14 cellular contexts compared by ENCODE assay signal in the genomic region with DNA sequence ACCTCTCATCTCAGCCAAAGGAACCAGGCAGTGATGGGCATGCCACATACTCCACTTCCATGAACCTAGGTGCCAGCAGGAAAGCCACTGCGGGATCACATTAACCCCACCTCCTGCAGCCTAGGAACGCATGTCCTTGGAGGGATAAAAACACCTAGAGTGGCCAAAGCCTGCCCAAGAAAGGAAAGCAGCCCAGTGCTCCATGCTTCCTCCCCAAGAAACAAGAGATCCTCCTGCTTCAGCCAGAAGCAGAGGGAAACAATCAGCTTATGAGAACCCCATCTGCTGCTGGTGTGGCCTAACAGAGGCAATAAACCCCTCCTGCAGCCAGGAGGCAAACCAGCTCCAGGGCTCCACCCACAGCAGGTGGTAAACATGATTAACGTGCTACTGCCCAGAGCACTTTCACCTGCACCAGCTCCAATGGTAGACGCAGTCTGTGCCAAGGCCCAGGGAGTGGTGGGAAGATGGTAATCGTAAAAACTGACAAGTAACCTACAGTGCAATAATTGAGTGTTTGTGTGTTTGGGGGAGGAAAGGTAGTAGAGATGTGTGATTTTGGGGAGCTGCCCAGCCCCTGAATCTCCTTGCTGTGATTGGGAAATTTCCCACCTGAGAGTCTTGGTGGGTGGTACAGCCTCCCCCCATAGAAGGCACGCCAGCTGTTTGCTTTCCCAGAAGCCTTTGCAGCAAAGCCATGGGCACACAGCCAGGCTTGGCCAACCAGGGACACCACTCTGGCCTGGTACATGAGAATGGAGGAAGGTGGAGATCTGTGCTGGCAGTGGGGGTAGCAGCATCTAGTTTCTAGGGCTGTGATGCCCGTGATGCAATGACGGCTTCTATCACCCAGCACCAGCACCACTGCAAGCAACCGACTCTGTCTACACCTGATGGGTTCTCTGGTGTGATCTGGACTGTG. TPM values are rescaled to one million over a fixed set of nuclear protein-coding genes. Genes with fewer than 3 reads are reported as not detected.
DNase-seq lines count a peak whose midpoint lies in the region; ATAC-seq and TF ChIP-seq lines count a peak whose summit lies in the region.
"Had no signal": no experiment of that assay in that cellular context is flagged by ENCODE, and none has a peak within 500 bp of the region (broad histone marks: within the 10 kb centered on the region; RNA-seq: fewer than 3 reads in every experiment).

No MANE protein-coding gene starts in this region.

- no peak overlapping the region for H3K27ac ChIP-seq in upper lobe of left lung
- H3K27ac ChIP-seq: esophagus muscularis mucosa, upper lobe of right lung had no signal

- ATAC-seq in natural killer cell, result no peak
- ATAC-seq in natural killer cell treated with Interleukin-12 subunit alpha and Interleukin-12 subunit beta and Interleukin-15 and Interleukin-18, amount 100 ng/mL, for 72 hours, result no peak
- no peak for ATAC-seq in upper lobe of left lung (ENCODE audit: low FRiP score in 2 of 2)
- ATAC-seq in GM18873 (IDR thresholded peaks at IDR 0.05; ENCODE audit: low FRiP score, unreplicated experiment), result no peak
- ATAC-seq: upper lobe of right lung had no signal

- TF ChIP-seq CTCF in natural killer cell (IDR thresholded peaks at IDR 0.05), result no peak
- no peak for TF ChIP-seq CTCF in upper lobe of left lung (IDR thresholded peaks at IDR 0.05)

- H3K4me3 ChIP-seq in upper lobe of left lung, result no peak overlapping the region
- H3K4me3 ChIP-seq: esophagus muscularis mucosa, upper lobe of right lung had no signal

- H3K36me3 Mint-ChIP-seq in natural killer cell, result no peaks in the 10 kb centered on the region
- H3K36me3 Mint-ChIP-seq in natural killer cell treated with Interleukin-12 subunit alpha and Interleukin-12 subunit beta and Interleukin-15 and Interleukin-18, amount 100 ng/mL, for 72 hours, result no peaks in the 10 kb centered on the region

- H3K4me3 Mint-ChIP-seq in natural killer cell, result no peak overlapping the region
- H3K4me3 Mint-ChIP-seq in natural killer cell treated with Interleukin-12 subunit alpha and Interleukin-12 subunit beta and Interleukin-15 and Interleukin-18, amount 100 ng/mL, for 72 hours, result no peak overlapping the region
- H3K4me3 Mint-ChIP-seq: T-helper 1 cell treated with Interleukin-12 subunit alpha and Interleukin-12 subunit beta and Interleukin-4 antibody, amounts not matched to agents 30 μg/mL and 1 μg/mL, for 36 hours had no signal

- H3K4me1 Mint-ChIP-seq in natural killer cell, result peaks cover 88 to 93% of the 10 kb centered on the region in 2 donors
- peaks cover 58 to 67% of the 10 kb centered on the region in 2 donors for H3K4me1 Mint-ChIP-seq in natural killer cell treated with Interleukin-12 subunit alpha and Interleukin-12 subunit beta and Interleukin-15 and Interleukin-18, amount 100 ng/mL, for 72 hours (ENCODE audit: low read depth in 2 of 2)

- H3K4me1 ChIP-seq in upper lobe of left lung, result peaks cover 13 to 17% (median 16%) of the 10 kb centered on the region in 4 donors

- no peaks in the 10 kb centered on the region for H3K36me3 ChIP-seq in upper lobe of left lung
- H3K36me3 ChIP-seq: esophagus muscularis mucosa, upper lobe of right lung had no signal

- DNase-seq in natural killer cell (no peak), NCI-H510A treated with DMSO at 0.1 percent for 48 hours (lab: John Stamatoyannopoulos, UW) (peak; percentile 70), erythroblast (lab: John Stamatoyannopoulos, UW) (peak; percentile 30 to 36), upper lobe of left lung (no peak), NCI-H1048 (lab: John Stamatoyannopoulos, UW) (no peak), hypothalamus (lab: John Stamatoyannopoulos, UW) (no peak)
- DNase-seq in natural killer cell treated with Interleukin-12 subunit alpha and Interleukin-12 subunit beta and Interleukin-15 and Interleukin-18, amount 100 ng/mL, for 72 hours (ENCODE audit: low spot score), result no peak
- DNase-seq: activated CD4-positive, alpha-beta T cell treated with anti-CD3 and anti-CD28 coated beads, Interleukin-2, amount 50 U/mL, for 4 hours; activated naive CD4-positive, alpha-beta T cell treated with Interleukin-2 at 50 U/mL for 16 hours; central memory CD4-positive, alpha-beta T cell; upper lobe of right lung had no signal

- no peaks in the 10 kb centered on the region for H3K27me3 ChIP-seq in upper lobe of left lung
- H3K27me3 ChIP-seq: esophagus muscularis mucosa, upper lobe of right lung had no signal

- TF ChIP-seq POLR2A in erythroblast (IDR thresholded peaks at IDR 0.05; ENCODE audit: low read length) (no peak), upper lobe of left lung (IDR thresholded peaks at IDR 0.05) (no peak)

- 63 to 82% methylated on average over 8 to 9 of the region's 9 CpGs for WGBS in upper lobe of left lung, 2 donors

- H3K27me3 Mint-ChIP-seq in natural killer cell (ENCODE audit: low read depth in 2 of 2), result no peaks in the 10 kb centered on the region
- no peaks in the 10 kb centered on the region for H3K27me3 Mint-ChIP-seq in natural killer cell treated with Interleukin-12 subunit alpha and Interleukin-12 subunit beta and Interleukin-15 and Interleukin-18, amount 100 ng/mL, for 72 hours

- no peaks in the 10 kb centered on the region for H3K9me3 ChIP-seq in upper lobe of left lung
- H3K9me3 ChIP-seq: esophagus muscularis mucosa, upper lobe of right lung had no signal

- H3K9me3 Mint-ChIP-seq in natural killer cell, result no peaks in the 10 kb centered on the region
- no peaks in the 10 kb centered on the region for H3K9me3 Mint-ChIP-seq in natural killer cell treated with Interleukin-12 subunit alpha and Interleukin-12 subunit beta and Interleukin-15 and Interleukin-18, amount 100 ng/mL, for 72 hours
- H3K9me3 Mint-ChIP-seq: T-helper 1 cell treated with Interleukin-12 subunit alpha and Interleukin-12 subunit beta and Interleukin-4 antibody, amounts not matched to agents 30 μg/mL and 1 μg/mL, for 36 hours had no signal

- intact Hi-C loops in natural killer cell (cut with micrococcal nuclease), result no loop called here

- TF ChIP-seq EP300 in upper lobe of left lung (IDR thresholded peaks at IDR 0.05), result no peak

- H3K27ac Mint-ChIP-seq in natural killer cell, result peak overlapping the region; percentile 73 to 96
- H3K27ac Mint-ChIP-seq in natural killer cell treated with Interleukin-12 subunit alpha and Interleukin-12 subunit beta and Interleukin-15 and Interleukin-18, amount 100 ng/mL, for 72 hours, result peak overlapping the region in 1 of 2 donors; percentile 75
- H3K27ac Mint-ChIP-seq: T-helper 1 cell treated with Interleukin-12 subunit alpha and Interleukin-12 subunit beta and Interleukin-4 antibody, amounts not matched to agents 30 μg/mL and 1 μg/mL, for 36 hours had no signal

RNA-seq across cellular contexts. Expression of a gene that starts 50.6 kb away (rescaled TPM):
- total RNA-seq in natural killer cell (10 to 100 TPM; 20.1 to 29.7 (median 24.3) TPM), upper lobe of left lung (10 to 100 TPM in 4 of 6 donors, 1 to 10 TPM in 2; 8.1 to 32.5 (median 14.3) TPM)
- 10 to 100 TPM; 21.8 to 23.4 TPM for total RNA-seq in natural killer cell treated with Interleukin-12 subunit alpha and Interleukin-12 subunit beta and Interleukin-15 and Interleukin-18, amount 100 ng/mL, for 72 hours

Comparison
In these comparisons a context has a peak if more than half of its experiments do, and no peak if none do; other contexts are left out.
1. DNase-seq: peak in NCI-H510A treated with DMSO at 0.1 percent for 48 hours (single experiment) and erythroblast (2 of 2); none in natural killer cell (single experiment), natural killer cell treated with Interleukin-12 subunit alpha and Interleukin-12 subunit beta and Interleukin-15 and Interleukin-18, amount 100 ng/mL, for 72 hours (single experiment), upper lobe of left lung (0 of 2), NCI-H1048 (single experiment) and hypothalamus (0 of 51).